ENCODE assay signal across 11 cellular contexts in the genomic region with DNA sequence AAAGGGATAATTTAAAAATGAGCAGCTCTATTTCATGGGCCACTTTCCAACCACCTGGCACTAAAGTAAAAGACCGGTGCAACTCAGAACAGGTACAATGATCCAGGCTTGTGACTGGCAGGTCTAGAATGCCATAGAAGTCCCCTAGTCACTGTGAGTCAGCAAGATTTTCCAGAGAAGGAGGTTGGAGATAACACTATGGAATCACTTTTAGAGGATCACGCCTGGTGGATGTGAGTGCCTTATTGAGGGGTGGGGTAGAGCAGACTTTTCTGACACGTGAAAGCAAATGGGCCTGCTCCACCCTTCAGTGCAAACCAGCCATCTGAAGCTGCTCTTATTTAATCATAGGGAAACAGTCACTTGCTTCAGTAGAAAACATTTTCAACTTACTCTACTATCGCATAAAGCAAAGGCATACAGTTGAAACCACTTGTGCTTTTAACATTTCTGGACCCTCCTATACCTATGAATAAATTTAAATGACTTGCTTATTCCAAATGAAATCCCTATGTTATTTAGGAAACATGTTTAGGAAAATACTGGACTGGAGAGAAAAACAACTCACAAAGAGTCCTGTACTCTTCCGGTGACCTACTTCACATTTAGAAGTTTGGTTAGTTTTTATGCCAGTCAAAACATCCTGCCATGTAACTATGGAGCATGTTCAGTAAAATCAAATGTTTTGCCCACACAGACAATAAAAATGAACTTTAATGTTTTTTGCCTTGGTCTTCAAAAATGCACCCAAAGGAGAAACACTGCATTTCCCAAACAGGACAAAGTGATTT. TPM values are rescaled to one million over a fixed set of nuclear protein-coding genes. Genes with fewer than 3 reads are reported as not detected.
DNase-seq lines count a peak whose midpoint lies in the region; ATAC-seq and TF ChIP-seq lines count a peak whose summit lies in the region.
"Had no signal": no experiment of that assay in that cellular context is flagged by ENCODE, and none has a peak within 500 bp of the region (broad histone marks: within the 10 kb centered on the region; RNA-seq: fewer than 3 reads in every experiment).

No MANE protein-coding gene starts in this region.

- DNase-seq in NCI-H1436 treated with DMSO at 0.1 percent for 48 hours (lab: John Stamatoyannopoulos, UW) (peak; percentile 24), caudate nucleus (lab: John Stamatoyannopoulos, UW) (no peak), inferior parietal cortex (ENCODE audit: extremely low spot score) (peak; percentile 7), cerebellar cortex (ENCODE audit: low spot score) (no peak), osteocyte (ENCODE audit: extremely low spot score, unreplicated experiment) (no peak)
- DNase-seq: activated naive CD4-positive, alpha-beta T cell treated with anti-CD3 and anti-CD28 coated beads, Interleukin-2, amount 50 U/mL, for 16 hours; DMS 273 treated with DMSO at 0.1 percent for 48 hours; spleen had no signal

- H3K27ac Mint-ChIP-seq in osteocyte (ENCODE audit: unreplicated experiment): no peak overlapping the region

- ATAC-seq in HG03460 (IDR thresholded peaks at IDR 0.05; ENCODE audit: unreplicated experiment): no peak

- no peak overlapping the region for H3K4me3 Mint-ChIP-seq in osteocyte (ENCODE audit: unreplicated experiment)

- H3K36me3 Mint-ChIP-seq in osteocyte (ENCODE audit: unreplicated experiment): no peaks in the 10 kb centered on the region

- no peaks in the 10 kb centered on the region for H3K9me3 Mint-ChIP-seq in osteocyte (ENCODE audit: unreplicated experiment)

- H3K27ac ChIP-seq in caudate nucleus (ENCODE audit: low read depth, low read length): peak overlapping the region; percentile 36
- peak overlapping the region; percentile 45 for H3K27ac ChIP-seq in temporal lobe (ENCODE audit: low read depth, low read length)
- H3K27ac ChIP-seq: RWPE1, spleen had no signal

- peaks cover 16% of the 10 kb centered on the region for H3K27me3 Mint-ChIP-seq in osteocyte (ENCODE audit: unreplicated experiment)

- peaks cover 16% of the 10 kb centered on the region for H3K4me1 Mint-ChIP-seq in osteocyte (ENCODE audit: unreplicated experiment)

- no peak for TF ChIP-seq CTCF in osteocyte (IDR thresholded peaks at IDR 0.05)

RNA-seq across cellular contexts. Expression of a gene that starts 21.5 kb away (rescaled TPM):
- total RNA-seq in temporal lobe (27.5 TPM), osteocyte (0.67 and 0.84 TPM in 2 replicates)

Comparison
In these comparisons a context has a peak if more than half of its experiments do, and no peak if none do; other contexts are left out.
1. DNase-seq: peak in NCI-H1436 treated with DMSO at 0.1 percent for 48 hours (single experiment) and inferior parietal cortex (single experiment); none in caudate nucleus (0 of 61), cerebellar cortex (single experiment) and osteocyte (single experiment).
2. RNA of a gene that starts 21.5 kb away (total RNA-seq): 27.5 TPM in temporal lobe (single experiment); 0.67 to 0.84 TPM in osteocyte; every median in the first group is over 10 times any median in the second.